In the genomic region with DNA sequence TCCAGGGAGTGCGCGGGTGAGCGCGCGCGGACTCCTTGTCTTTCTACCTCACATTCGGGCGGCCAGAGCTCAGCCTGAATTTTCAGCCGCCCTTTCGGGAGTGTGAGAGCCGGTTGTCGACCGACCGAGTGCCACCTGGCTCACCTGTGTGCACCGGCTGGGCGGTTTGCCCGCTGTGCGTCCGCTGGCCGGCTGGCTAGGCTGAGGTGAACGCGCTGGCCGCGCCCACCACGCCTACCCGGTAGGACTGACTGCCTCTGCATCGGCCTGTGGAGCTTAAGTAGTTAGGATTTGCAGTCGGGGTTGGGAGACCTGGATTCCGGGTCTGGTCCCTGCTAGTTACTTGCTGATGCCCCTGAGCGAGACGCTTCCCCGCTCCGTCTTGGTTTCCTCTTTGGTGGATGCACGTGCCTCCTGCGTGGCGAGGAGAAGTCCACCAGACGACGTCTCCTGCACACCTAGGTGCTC, we compare ENCODE assay signal across 8 cellular contexts. TPM values are rescaled to one million over a fixed set of nuclear protein-coding genes. Genes with fewer than 3 reads are reported as not detected.
DNase-seq lines count a peak whose midpoint lies in the region; ATAC-seq, FAIRE-seq and TF ChIP-seq lines count a peak whose summit lies in the region.

No MANE protein-coding gene starts in this region.

- peaks cover 13% of the 10 kb centered on the region for H3F3A ChIP-seq in smooth muscle cell (ENCODE audit: low read depth)

- H3K27me3 Mint-ChIP-seq in activated naive CD4-positive, alpha-beta T cell treated with anti-CD3 and anti-CD28 coated beads, Interleukin-2, amount 10 ng/mL, durations not matched to agents 7 days and 5 days, result peaks cover 35% of the 10 kb centered on the region

- H3K9me3 ChIP-seq in iPS-18a (ENCODE audit: control insufficient read depth, low read depth, low read length) (no peaks in the 10 kb centered on the region), smooth muscle cell (replicated peaks; ENCODE audit: low read depth) (no peaks in the 10 kb centered on the region)

- H3K4me1 ChIP-seq in iPS-18a (ENCODE audit: control insufficient read depth, low read depth, low read length), result peaks cover 3% of the 10 kb centered on the region
- peaks cover 21% of the 10 kb centered on the region for H3K4me1 ChIP-seq in smooth muscle cell (ENCODE audit: low read depth)

- no peak for TF ChIP-seq CTCF in smooth muscle cell (IDR thresholded peaks at IDR 0.05; ENCODE audit: borderline replicate concordance, insufficient read depth, poor library complexity, severe bottlenecking)

- WGBS in smooth muscle cell (ENCODE audit: low lambda C conversion rate), result 6% methylated on average over 33 of the region's 38 CpGs

- H3K27ac Mint-ChIP-seq in activated naive CD4-positive, alpha-beta T cell treated with anti-CD3 and anti-CD28 coated beads, Interleukin-2, amount 10 ng/mL, durations not matched to agents 7 days and 5 days, result no peak overlapping the region

- H3K4me2 ChIP-seq in smooth muscle cell, result peak overlapping the region; percentile 99

- H3K4me1 Mint-ChIP-seq in activated naive CD4-positive, alpha-beta T cell treated with anti-CD3 and anti-CD28 coated beads, Interleukin-2, amount 10 ng/mL, durations not matched to agents 7 days and 5 days, result peaks cover 40% of the 10 kb centered on the region

- FAIRE-seq in GM19239 (lab: Jason Lieb, UNC), result no peak

- peak; percentile 9 for ATAC-seq in HG03442 (IDR thresholded peaks at IDR 0.05; ENCODE audit: unreplicated experiment)
- ATAC-seq in GM18498 (IDR thresholded peaks at IDR 0.05; ENCODE audit: unreplicated experiment), result no peak

- peaks cover 55% of the 10 kb centered on the region for H3K79me2 ChIP-seq in smooth muscle cell (ENCODE audit: low read depth)

- peak; percentile 69 for DNase-seq in COLO668 (lab: John Stamatoyannopoulos, UW; ENCODE audit: unreplicated experiment)
- DNase-seq in activated naive CD4-positive, alpha-beta T cell treated with anti-CD3 and anti-CD28 coated beads, Interleukin-2, amount 10 ng/mL, durations not matched to agents 7 days and 5 days, result peak; percentile 32
- DNase-seq in smooth muscle cell (lab: John Stamatoyannopoulos, UW; ENCODE audit: unreplicated experiment), result no peak
- no peak for DNase-seq in GM19239 (ENCODE audit: insufficient read length, low spot score)
- no peak for DNase-seq in mesenteric fat pad (ENCODE audit: low spot score)

- H3K36me3 Mint-ChIP-seq in activated naive CD4-positive, alpha-beta T cell treated with anti-CD3 and anti-CD28 coated beads, Interleukin-2, amount 10 ng/mL, durations not matched to agents 7 days and 5 days, result no peaks in the 10 kb centered on the region

- H3K4me3 ChIP-seq in iPS-18a (ENCODE audit: low read length), result peak overlapping the region; percentile 71
- H3K4me3 ChIP-seq in smooth muscle cell, result peak overlapping the region; percentile 90

- H3K36me3 ChIP-seq in iPS-18a (ENCODE audit: control insufficient read depth, low read depth, low read length) (no peaks in the 10 kb centered on the region), smooth muscle cell (ENCODE audit: low read depth) (no peaks in the 10 kb centered on the region)

- peaks cover 3% of the 10 kb centered on the region for H4K20me1 ChIP-seq in smooth muscle cell (ENCODE audit: low read depth)

- H3K27me3 ChIP-seq in iPS-18a (ENCODE audit: control insufficient read depth, insufficient read depth, low read length) (peaks cover 21% of the 10 kb centered on the region), smooth muscle cell (ENCODE audit: low read depth) (no peaks in the 10 kb centered on the region)

- no peak overlapping the region for H3K9ac ChIP-seq in iPS-18a (ENCODE audit: low read length)
- peak overlapping the region; percentile 65 for H3K9ac ChIP-seq in smooth muscle cell (ENCODE audit: low read depth)

- H3K4me3 Mint-ChIP-seq in activated naive CD4-positive, alpha-beta T cell treated with anti-CD3 and anti-CD28 coated beads, Interleukin-2, amount 10 ng/mL, durations not matched to agents 7 days and 5 days, result peak overlapping the region; percentile 84

- peak overlapping the region; percentile 77 for H2AFZ ChIP-seq in smooth muscle cell (ENCODE audit: low read depth)

- H3K27ac ChIP-seq in iPS-18a (ENCODE audit: low read length) (no peak overlapping the region), smooth muscle cell (ENCODE audit: low read depth) (no peak overlapping the region)

- no peaks in the 10 kb centered on the region for H3K9me3 Mint-ChIP-seq in activated naive CD4-positive, alpha-beta T cell treated with anti-CD3 and anti-CD28 coated beads, Interleukin-2, amount 10 ng/mL, durations not matched to agents 7 days and 5 days

- CTCF ChIA-PET in activated naive CD4-positive, alpha-beta T cell treated with anti-CD3 and anti-CD28 coated beads, Interleukin-2, amount 10 ng/mL, durations not matched to agents 7 days and 5 days (lab: Charles Lee), result interaction anchor here (2.0 kb wide), 1 partner anchor 54 kb away, joined by 6 read pairs; no protein-coding TSS in a partner anchor

RNA-seq across cellular contexts. Expression of gene TSPAN15, which starts 0.6 kb away (rescaled TPM):
- 113 and 145 TPM in 2 replicates for total RNA-seq in smooth muscle cell
- polyA plus RNA-seq in smooth muscle cell, result 144 and 249 TPM in 2 replicates
- total RNA-seq in mesenteric fat pad, result 109 TPM

RNA-seq across cellular contexts. Expression of gene TACR2, which starts 35.1 kb away (rescaled TPM):
- total RNA-seq in smooth muscle cell, result not detected in 2 replicates
- polyA plus RNA-seq in smooth muscle cell, result 0.13 and 0.43 TPM in 2 replicates
- 0.61 TPM for total RNA-seq in mesenteric fat pad

Comparison
In these comparisons a context has a peak if more than half of its experiments do, and no peak if none do; other contexts are left out.
1. DNase-seq: peak in COLO668 (single experiment) and activated naive CD4-positive, alpha-beta T cell treated with anti-CD3 and anti-CD28 coated beads, Interleukin-2, amount 10 ng/mL, durations not matched to agents 7 days and 5 days (single experiment); none in smooth muscle cell (single experiment), GM19239 (single experiment) and mesenteric fat pad (single experiment).